8 cellular contexts compared by ENCODE assay signal in genomic region chr15:34708422-34708821, GRCh38. TPM values are rescaled to one million over a fixed set of nuclear protein-coding genes. Genes with fewer than 3 reads are reported as not detected.
DNase-seq lines count a peak whose midpoint lies in the region; ATAC-seq and TF ChIP-seq lines count a peak whose summit lies in the region.

No MANE protein-coding gene starts in this region.

- ATAC-seq in T-cell (replicated peaks in 1 of 4) (no peak), GM21515 (IDR thresholded peaks at IDR 0.05; ENCODE audit: unreplicated experiment) (no peak)

- TF ChIP-seq CTCF in tibial artery (IDR thresholded peaks at IDR 0.05): peak; percentile 63 to 70

- H3K4me1 Mint-ChIP-seq in T-cell: no peaks in the 10 kb centered on the region
- H3K4me1 Mint-ChIP-seq in CD4-positive, alpha-beta memory T cell: no peaks in the 10 kb centered on the region

- CTCF ChIA-PET in T-cell (lab: Charles Lee): no interaction called here
- CTCF ChIA-PET in CD4-positive, alpha-beta memory T cell (lab: Charles Lee; ENCODE audit: partially characterized antibody): no interaction called here

- H3K36me3 ChIP-seq in adipocyte (ENCODE audit: control insufficient read depth, insufficient read depth, low read length, severe bottlenecking): no peaks in the 10 kb centered on the region
- H3K36me3 ChIP-seq in tibial artery: no peaks in the 10 kb centered on the region
- no peaks in the 10 kb centered on the region for H3K36me3 ChIP-seq in CD4-positive, alpha-beta memory T cell (ENCODE audit: insufficient read depth, low read length)

- peaks cover 20 to 45% of the 10 kb centered on the region in 2 donors for H3K27me3 Mint-ChIP-seq in T-cell
- peaks cover 16 to 28% of the 10 kb centered on the region in 2 donors for H3K27me3 Mint-ChIP-seq in CD4-positive, alpha-beta memory T cell

- H3K27me3 ChIP-seq in adipocyte (replicated peaks; ENCODE audit: control insufficient read depth, insufficient read depth, low read length): peaks cover 30% of the 10 kb centered on the region
- H3K27me3 ChIP-seq in tibial artery: no peaks in the 10 kb centered on the region
- H3K27me3 ChIP-seq in CD4-positive, alpha-beta memory T cell (ENCODE audit: insufficient read depth, low read length): no peaks in the 10 kb centered on the region

- no peaks in the 10 kb centered on the region for H3K9me3 Mint-ChIP-seq in T-cell
- H3K9me3 Mint-ChIP-seq in CD4-positive, alpha-beta memory T cell: no peaks in the 10 kb centered on the region

- H3K9ac ChIP-seq in adipocyte (ENCODE audit: low read length): no peak overlapping the region

- POLR2A ChIA-PET in T-cell (lab: Charles Lee): interaction anchor here in 1 of 2 donors (0.6 kb wide), 1 partner anchor 297 kb away, joined by 4 read pairs; no protein-coding TSS in a partner anchor
- POLR2A ChIA-PET in CD4-positive, alpha-beta memory T cell (lab: Charles Lee; ENCODE audit: partially characterized antibody): no interaction called here

- no peaks in the 10 kb centered on the region for H3K36me3 Mint-ChIP-seq in T-cell
- no peaks in the 10 kb centered on the region for H3K36me3 Mint-ChIP-seq in CD4-positive, alpha-beta memory T cell

- no peak overlapping the region for H3K4me3 ChIP-seq in adipocyte (ENCODE audit: low read length)
- no peak overlapping the region for H3K4me3 ChIP-seq in tibial artery
- H3K4me3 ChIP-seq in CD4-positive, alpha-beta memory T cell (ENCODE audit: low read length in 2 of 2): no peak overlapping the region

- DNase-seq in G401 (ENCODE audit: low spot score) (peak; percentile 86), NCI-H146 (lab: John Stamatoyannopoulos, UW) (peak; percentile 54), adipocyte (ENCODE audit: low read depth) (peak; percentile 72), hepatic stellate cell (ENCODE audit: low spot score) (peak; percentile 27), tibial artery (no peak), T-cell (no peak)
- DNase-seq in CD4-positive, alpha-beta memory T cell: no peak

- H3K4me1 ChIP-seq in adipocyte (ENCODE audit: control insufficient read depth, insufficient read depth, low read length) (peaks cover 7% of the 10 kb centered on the region), tibial artery (peaks cover 0 to 11% (median 0%) of the 10 kb centered on the region in 4 donors)
- H3K4me1 ChIP-seq in CD4-positive, alpha-beta memory T cell (ENCODE audit: insufficient read depth, low read length): no peaks in the 10 kb centered on the region

- no peak overlapping the region for H3K27ac ChIP-seq in tibial artery
- H3K27ac ChIP-seq in CD4-positive, alpha-beta memory T cell (ENCODE audit: low read depth, low read length): no peak overlapping the region

- H3K4me3 Mint-ChIP-seq in T-cell: no peak overlapping the region
- no peak overlapping the region for H3K4me3 Mint-ChIP-seq in CD4-positive, alpha-beta memory T cell

- in situ Hi-C loops in G401 (cut with HindIII; ENCODE audit: low sequenced_read_pairs): no loop called here

- intact Hi-C loops in tibial artery (cut with DNase I; ENCODE audit: low total_unique reads): loop anchor here (2.0 kb wide), 1 partner anchor 212 kb away; no protein-coding TSS in a partner anchor
- intact Hi-C loops in CD4-positive, alpha-beta memory T cell (cut with micrococcal nuclease): no loop called here

- no peak overlapping the region for H3K27ac Mint-ChIP-seq in T-cell
- no peak overlapping the region for H3K27ac Mint-ChIP-seq in CD4-positive, alpha-beta memory T cell

- H3K9me3 ChIP-seq in adipocyte (ENCODE audit: control insufficient read depth, low read length): no peaks in the 10 kb centered on the region
- H3K9me3 ChIP-seq in tibial artery: no peaks in the 10 kb centered on the region
- H3K9me3 ChIP-seq in CD4-positive, alpha-beta memory T cell (ENCODE audit: control insufficient read depth in 1 of 2, low read length in 2 of 2): no peaks in the 10 kb centered on the region

RNA-seq across cellular contexts. Expression of gene GJD2, which starts 46.4 kb away (rescaled TPM):
- 9.6 and 17.1 TPM in 2 replicates for total RNA-seq in G401 (2014; rRNA removed; shearing (Covaris generic))
- total RNA-seq in T-cell: not detected
- total RNA-seq in CD4-positive, alpha-beta memory T cell: not detected
- polyA plus RNA-seq in CD4-positive, alpha-beta memory T cell: not detected

Comparison
In these comparisons a context has a peak if more than half of its experiments do, and no peak if none do; other contexts are left out.
1. DNase-seq: peak in G401 (single experiment), NCI-H146 (single experiment), adipocyte (single experiment) and hepatic stellate cell (single experiment); none in tibial artery (0 of 2), T-cell (0 of 34) and CD4-positive, alpha-beta memory T cell (0 of 5).
2. RNA of gene GJD2, which starts 46.4 kb away (total RNA-seq): 9.6 to 17.1 TPM in G401; not detected in T-cell and not detected in CD4-positive, alpha-beta memory T cell; every median in the first group is over 10 times any median in the second.